Comparison of ENCODE assay signal across 10 cellular contexts in genomic region chr12:68446896-68447806, GRCh38.
DNase-seq lines count a peak whose midpoint lies in the region; ATAC-seq, FAIRE-seq and TF ChIP-seq lines count a peak whose summit lies in the region.
"Had no signal": no experiment of that assay in that cellular context is flagged by ENCODE, and none has a peak within 500 bp of the region (broad histone marks: within the 10 kb centered on the region; RNA-seq: fewer than 3 reads in every experiment).

No MANE protein-coding gene starts in this region.

- no peak overlapping the region for H3K9ac ChIP-seq in K562 (ENCODE audit: insufficient read depth in 1 of 2, low read depth in 2 of 2, low read length in 2 of 2)

- no peak for TF ChIP-seq RAD21 in K562 (CRISPR knock-in tag; conservative IDR thresholded peaks at IDR 0.05 in 1 of 2, IDR thresholded peaks at IDR 0.05 in 1 of 2)

- H3K4me1 Mint-ChIP-seq in nephron (peaks cover 36% of the 10 kb centered on the region), osteocyte (ENCODE audit: unreplicated experiment) (peaks cover 5% of the 10 kb centered on the region)

- TF ChIP-seq CTCF in NB4 (IDR thresholded peaks at IDR 0.05; ENCODE audit: low read depth, low read length) (no peak), K562 (IDR thresholded peaks at IDR 0.05 in 2 of 3, conservative IDR thresholded peaks at IDR 0.05 in 1 of 3; ENCODE audit: insufficient read depth in 2 of 3, low read depth in 1 of 3, low read length in 3 of 3) (no peak), nephron (IDR thresholded peaks at IDR 0.05; ENCODE audit: unreplicated experiment in 3 of 3) (no peak), osteocyte (IDR thresholded peaks at IDR 0.05) (no peak)

- in situ Hi-C loops in K562 (cut with MboI) (no loop called here), HAP-1 (cut with MboI; ENCODE audit: low sequenced_read_pairs) (no loop called here)

- no peak for TF ChIP-seq EP300 in K562 (IDR thresholded peaks at IDR 0.05; ENCODE audit: low read length)

- peak; percentile 65 for ATAC-seq in K562
- ATAC-seq: left ventricle myocardium superior had no signal

- H3K9me1 ChIP-seq in K562 (ENCODE audit: control insufficient read depth, insufficient read depth, low read length), result no peaks in the 10 kb centered on the region

- H3K27ac ChIP-seq in K562 (ENCODE audit: extremely low read depth, low read depth, low read length), result peak overlapping the region; percentile 46; the same call in 1 of the 3 replicates

- no peak for TF ChIP-seq POLR2A in NB4 (IDR thresholded peaks at IDR 0.05; ENCODE audit: extremely low read depth, insufficient read length)
- no peak for TF ChIP-seq POLR2A in K562 (conservative IDR thresholded peaks at IDR 0.05)

- H3K27me3 Mint-ChIP-seq in nephron (ENCODE audit: low read depth) (no peaks in the 10 kb centered on the region), osteocyte (ENCODE audit: unreplicated experiment) (no peaks in the 10 kb centered on the region)

- no peaks in the 10 kb centered on the region for H3K79me2 ChIP-seq in K562 (ENCODE audit: control insufficient read depth, insufficient read depth, low read length)

- H2AFZ ChIP-seq in K562 (ENCODE audit: low read depth, low read length), result peak overlapping the region; percentile 72

- H3K4me1 ChIP-seq in K562 (replicated peaks in 1 of 2; ENCODE audit: control insufficient read depth in 2 of 2, insufficient read depth in 2 of 2, low read length in 2 of 2) (peaks cover 0 to 32% of the 10 kb centered on the region in 2 experiments; a peak in 3 of 5 replicates), HAP-1 (no peaks in the 10 kb centered on the region)

- WGBS in K562 (ENCODE audit: insufficient coverage, low coverage, missing lambda C conversion rate), result 20% methylated on average over 7 of the region's 7 CpGs

- H3K36me3 Mint-ChIP-seq in nephron (ENCODE audit: low read depth) (peaks cover 10% of the 10 kb centered on the region), osteocyte (ENCODE audit: unreplicated experiment) (peaks cover 3% of the 10 kb centered on the region)

- intact Hi-C loops in K562 (cut with micrococcal nuclease), result no loop called here

- POLR2A ChIA-PET in K562 (lab: Yijun Ruan, JAX), result no interaction called here

- peak overlapping the region; percentile 43; the same call in 1 of the 2 replicates for H3K4me2 ChIP-seq in K562 (ENCODE audit: insufficient read depth, low read length)

- BruUV-seq in K562 (replicated peaks; lab: Mats Ljungman, UMichigan), result no TSS peak

- CTCF ChIA-PET in K562 (lab: Yijun Ruan, JAX; ENCODE audit: low intra/inter-chr PET ratio), result no interaction called here

- H3K36me3 ChIP-seq in K562 (ENCODE audit: control insufficient read depth, insufficient read depth, low read length), result no peaks in the 10 kb centered on the region
- H3K36me3 ChIP-seq in HAP-1 (replicated peaks), result no peaks in the 10 kb centered on the region

- H3K9me3 Mint-ChIP-seq in nephron, result peaks cover 22% of the 10 kb centered on the region
- peaks cover 17% of the 10 kb centered on the region for H3K9me3 Mint-ChIP-seq in osteocyte (ENCODE audit: unreplicated experiment)

- H3K4me3 ChIP-seq in NB4 (ENCODE audit: low read depth, low read length) (no peak overlapping the region), K562 (no peak overlapping the region), HAP-1 (no peak overlapping the region)

- no peak for FAIRE-seq in K562 (lab: Jason Lieb, UNC)

- H3K4me3 Mint-ChIP-seq in nephron, result no peak overlapping the region
- no peak overlapping the region for H3K4me3 Mint-ChIP-seq in osteocyte (ENCODE audit: unreplicated experiment)

- H4K20me1 ChIP-seq in K562 (replicated peaks; ENCODE audit: control insufficient read depth, insufficient read depth, low read length), result no peaks in the 10 kb centered on the region

- H3K27me3 ChIP-seq in K562 (ENCODE audit: control insufficient read depth in 2 of 2, insufficient read depth in 2 of 2, low read length in 2 of 2) (no peaks in the 10 kb centered on the region), HAP-1 (ENCODE audit: low read depth) (no peaks in the 10 kb centered on the region)

- H3K9me3 ChIP-seq in K562 (replicated peaks; ENCODE audit: control insufficient read depth, insufficient read depth, low read depth, low read length) (no peaks in the 10 kb centered on the region), HAP-1 (no peaks in the 10 kb centered on the region)

- DNase-seq in DMS153 (lab: John Stamatoyannopoulos, UW) (peak; percentile 6), DMS153 treated with DMSO at 0.1 percent for 48 hours (lab: John Stamatoyannopoulos, UW; ENCODE audit: unreplicated experiment) (no peak), NB4 (ENCODE audit: low read depth) (peak; percentile 82), K562 (ENCODE audit: extremely low read depth in 1 of 4, low spot score in 3 of 4) (no peak), HAP-1 (ENCODE audit: low spot score in 2 of 2) (no peak), osteocyte (ENCODE audit: extremely low spot score, unreplicated experiment) (no peak)
- no peak for DNase-seq in activated CD8-positive, alpha-beta memory T cell treated with anti-CD3 and anti-CD28 coated beads, Interleukin-2, amount 50 U/mL, for 4 hours
- DNase-seq: 8988T, left ventricle myocardium superior had no signal

- H3K27ac Mint-ChIP-seq in nephron, result peak overlapping the region in 2 of 3 experiments; percentile 0 to 26
- no peak overlapping the region for H3K27ac Mint-ChIP-seq in osteocyte (ENCODE audit: unreplicated experiment)

TF ChIP-seq in K562, 482 proteins besides CTCF, POLR2A, EP300 and RAD21:
- 0 out of 2 replicates have a peak, but pooled peaks have one; percentile 16 for TF ChIP-seq HMBOX1 (IDR thresholded peaks at IDR 0.05)
- no peak for TF ChIP-seq MLLT1 (IDR thresholded peaks at IDR 0.05)
- TF ChIP-seq CEBPB (tag; IDR thresholded peaks at IDR 0.05), result peak; percentile 95
- TF ChIP-seq IRF9 (tag; IDR thresholded peaks at IDR 0.05), result peak; percentile 47; the same call in 1 of the 2 replicates
- peak; percentile 42; the same call in 1 of the 2 replicates for TF ChIP-seq CEBPG (CRISPR knock-in tag; IDR thresholded peaks at IDR 0.05)
- peak; percentile 59 to 82; a peak in 2 of 4 replicates for TF ChIP-seq CEBPG (tag; conservative IDR thresholded peaks at IDR 0.05 in 1 of 2, IDR thresholded peaks at IDR 0.05 in 1 of 2)
- no peak for TF ChIP-seq ILF3 (IDR thresholded peaks at IDR 0.05; ENCODE audit: borderline replicate concordance)
- TF ChIP-seq ZNF592 (IDR thresholded peaks at IDR 0.05), result 0 out of 2 replicates have a peak, but pooled peaks have one; percentile 29

Comparison
In these comparisons a context has a peak if more than half of its experiments do, and no peak if none do; other contexts are left out.
1. DNase-seq: peak in DMS153 (single experiment) and NB4 (single experiment); none in DMS153 treated with DMSO at 0.1 percent for 48 hours (single experiment), K562 (0 of 4), HAP-1 (0 of 2), activated CD8-positive, alpha-beta memory T cell treated with anti-CD3 and anti-CD28 coated beads, Interleukin-2, amount 50 U/mL, for 4 hours (single experiment) and osteocyte (single experiment).